ENCODE assay signal across 16 cellular contexts in the genomic region with DNA sequence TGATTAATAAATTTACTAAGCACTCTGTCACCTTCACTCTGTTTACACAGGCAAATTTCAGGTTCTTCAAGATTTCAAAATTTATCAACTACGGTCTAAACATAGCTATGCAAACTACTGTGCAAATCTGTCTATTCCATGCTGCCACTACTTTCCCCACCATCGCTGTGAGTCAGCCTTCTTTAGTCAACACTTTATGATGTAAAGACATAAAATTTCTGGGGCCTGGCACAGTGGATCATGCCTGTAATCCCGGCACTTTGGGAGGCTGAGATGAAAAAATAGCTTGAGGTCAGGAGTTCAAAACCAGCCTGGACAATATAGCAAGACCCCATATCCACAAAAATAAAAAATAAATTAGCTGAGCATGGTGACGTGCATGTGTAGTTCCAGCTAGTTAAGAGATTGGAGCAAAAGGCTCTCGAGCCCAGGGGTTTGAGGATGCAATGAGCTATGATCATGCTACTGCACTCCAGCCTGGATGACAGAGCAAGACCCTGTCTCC. TPM values are rescaled to one million over a fixed set of nuclear protein-coding genes. Genes with fewer than 3 reads are reported as not detected.
A peak's percentile ranks its signal among the peaks of the same experiment; 100 is the strongest.
DNase-seq lines count a peak whose midpoint lies in the region; ATAC-seq and TF ChIP-seq lines count a peak whose summit lies in the region.
"Had no signal": no experiment of that assay in that cellular context is flagged by ENCODE, and none has a peak within 500 bp of the region (broad histone marks: within the 10 kb centered on the region; RNA-seq: fewer than 3 reads in every experiment).

No MANE protein-coding gene starts in this region.

- TF ChIP-seq CTCF in BE2C (IDR thresholded peaks at IDR 0.05; ENCODE audit: low read depth, low read length): no peak

- H3K27me3 ChIP-seq in BE2C: no peaks in the 10 kb centered on the region
- no peaks in the 10 kb centered on the region for H3K27me3 ChIP-seq in Karpas-422 (ENCODE audit: low read length)

- in situ Hi-C loops in Caki2 (cut with HindIII; ENCODE audit: low pct_unique_long_range_greater_than_20kb, low sequenced_read_pairs): no loop called here

- peaks cover 86% of the 10 kb centered on the region for H3K79me2 ChIP-seq in Karpas-422 (ENCODE audit: low read length)

- DNase-seq in Caki2 (ENCODE audit: low read depth) (peak; percentile 6), BE2C (no peak), Karpas-422 (no peak)
- DNase-seq in stimulated activated naive CD4-positive, alpha-beta T cell treated with Interleukin-2 at 50 U/mL for 16 hours (lab: John Stamatoyannopoulos, UW): no peak
- DNase-seq: naive B cell; NCI-H1694 treated with DMSO at 0.1 percent for 48 hours; NCI-H524 treated with DMSO at 0.1 percent for 48 hours; retina; Right ventricle myocardium superior; stimulated activated CD4-positive, alpha-beta T cell treated with anti-CD3 and anti-CD28 coated beads, Interleukin-4, amount 100 ng/mL, for 1 hour; stimulated activated naive CD4-positive, alpha-beta T cell had no signal

- H2AFZ ChIP-seq in Karpas-422 (ENCODE audit: low read length): no peak overlapping the region

- H3K9ac ChIP-seq in Karpas-422 (ENCODE audit: low read length): no peak overlapping the region
- H3K9ac ChIP-seq: KMS-11 had no signal

- H3K27ac ChIP-seq in Karpas-422 (ENCODE audit: low read length): no peak overlapping the region
- H3K27ac ChIP-seq: KMS-11 had no signal

- H3K4me1 ChIP-seq in BE2C (no peaks in the 10 kb centered on the region), Karpas-422 (ENCODE audit: low read length) (peaks cover 17% of the 10 kb centered on the region)

- no peaks in the 10 kb centered on the region for H3K9me3 ChIP-seq in BE2C
- H3K9me3 ChIP-seq in Karpas-422 (ENCODE audit: low read length): no peaks in the 10 kb centered on the region

- no peak overlapping the region for H3K4me2 ChIP-seq in Karpas-422 (ENCODE audit: low read depth, low read length, poor library complexity, severe bottlenecking)
- H3K4me2 ChIP-seq: KMS-11 had no signal

- no peaks in the 10 kb centered on the region for H3K36me3 ChIP-seq in BE2C
- no peaks in the 10 kb centered on the region for H3K36me3 ChIP-seq in Karpas-422 (ENCODE audit: insufficient read depth, low read length)

- H3K9me2 ChIP-seq in Karpas-422 (replicated peaks; ENCODE audit: insufficient read depth, low read length): no peaks in the 10 kb centered on the region

- no peaks in the 10 kb centered on the region for H4K20me1 ChIP-seq in Karpas-422 (ENCODE audit: insufficient read depth, low read depth, low read length)

- H3K4me3 ChIP-seq in BE2C (ENCODE audit: low read depth, low read length) (no peak overlapping the region), Karpas-422 (ENCODE audit: low read length) (no peak overlapping the region)

- ATAC-seq in GM19025 (IDR thresholded peaks at IDR 0.05; ENCODE audit: low read depth, unreplicated experiment) (peak; percentile 60), HG03378 (IDR thresholded peaks at IDR 0.05; ENCODE audit: unreplicated experiment) (peak; percentile 50), esophagus mucosa (peak; percentile 96), GM21717 (IDR thresholded peaks at IDR 0.05; ENCODE audit: unreplicated experiment) (no peak)

RNA-seq across cellular contexts. Expression of a gene that starts 42.6 kb away (rescaled TPM):
- total RNA-seq in Caki2 (2014; rRNA removed; shearing (Covaris generic); ENCODE audit: low replicate concordance): 2.0 and 2.9 TPM in 2 replicates
- 15.9 TPM for total RNA-seq in esophagus mucosa
- polyA plus RNA-seq in BE2C (2012; ENCODE audit: insufficient read depth, insufficient read length, low read depth): 13.1 TPM
- total RNA-seq in Karpas-422 (2014; rRNA removed; shearing (Covaris generic); ENCODE audit: low replicate concordance): 19.0 and 25.9 TPM in 2 replicates
